Comparison of ENCODE assay signal across 8 cellular contexts in genomic region chr9:1362845-1363244, GRCh38.
"Had no signal": no experiment of that assay in that cellular context is flagged by ENCODE, and none has a peak within 500 bp of the region (broad histone marks: within the 10 kb centered on the region; RNA-seq: fewer than 3 reads in every experiment).

No MANE protein-coding gene starts in this region.

- H3K4me1 ChIP-seq: HAP-1 had no signal

- H3K4me1 Mint-ChIP-seq: IgD-negative memory B cell had no signal

- H3K9me3 ChIP-seq: HAP-1 had no signal

- H3K36me3 Mint-ChIP-seq: IgD-negative memory B cell had no signal

- H3K27ac ChIP-seq: HL-60 had no signal

- DNase-seq: GOT3, H7, HFFc6 had no signal

- H3K4me3 ChIP-seq: HAP-1 had no signal

- ATAC-seq: HCT116, HepG2 had no signal

- H3K36me3 ChIP-seq: HAP-1 had no signal

- H3K4me3 Mint-ChIP-seq: HFFc6, IgD-negative memory B cell had no signal

- H3K27ac Mint-ChIP-seq: HFFc6, IgD-negative memory B cell had no signal
